In genomic region chr6:36120539-36120938, GRCh38 we compare ENCODE assay signal across 8 cellular contexts. TPM values are rescaled to one million over a fixed set of nuclear protein-coding genes. Genes with fewer than 3 reads are reported as not detected.
DNase-seq lines count a peak whose midpoint lies in the region; ATAC-seq, FAIRE-seq and TF ChIP-seq lines count a peak whose summit lies in the region.

No MANE protein-coding gene starts in this region.

- DNase-seq in HFFc6 = no peak
- peak; percentile 64 for DNase-seq in T-helper 22 cell (ENCODE audit: low read depth)
- DNase-seq in astrocyte (ENCODE audit: low read depth) = no peak
- DNase-seq in stimulated activated CD4-positive, alpha-beta T cell treated with anti-CD3 and anti-CD28 coated beads, Interleukin-2, amount 100 ng/mL, for 4 hours (ENCODE audit: low read depth) = peak; percentile 70
- no peak for DNase-seq in NCI-H1930 (lab: John Stamatoyannopoulos, UW)
- DNase-seq in NCI-H524 treated with DMSO at 0.1 percent for 48 hours (lab: John Stamatoyannopoulos, UW) = no peak
- no peak for DNase-seq in NCI-H1436 treated with DMSO at 0.1 percent for 48 hours (lab: John Stamatoyannopoulos, UW)

- no peaks in the 10 kb centered on the region for H3K9me3 Mint-ChIP-seq in HFFc6
- H3K9me3 Mint-ChIP-seq in astrocyte (ENCODE audit: unreplicated experiment) = no peaks in the 10 kb centered on the region

- H3K4me3 ChIP-seq in astrocyte (ENCODE audit: insufficient read depth, low read depth, low read length) = no peak overlapping the region

- H3K4me1 Mint-ChIP-seq in HFFc6 (ENCODE audit: low read depth) (peaks cover 34% of the 10 kb centered on the region), astrocyte (ENCODE audit: low read depth, unreplicated experiment) (peaks cover 9% of the 10 kb centered on the region)

- FAIRE-seq in astrocyte (lab: Jason Lieb, UNC) = no peak

- no peaks in the 10 kb centered on the region for H3K36me3 ChIP-seq in astrocyte (ENCODE audit: insufficient read depth, low read length)

- no peaks in the 10 kb centered on the region for H4K20me1 ChIP-seq in astrocyte (ENCODE audit: insufficient read depth, low read length)

- TF ChIP-seq CTCF in HFFc6 (IDR thresholded peaks at IDR 0.05) = no peak
- no peak for TF ChIP-seq CTCF in astrocyte (IDR thresholded peaks at IDR 0.05; ENCODE audit: insufficient read depth, low read depth, low read length)

- no peaks in the 10 kb centered on the region for H3K9me3 ChIP-seq in astrocyte (ENCODE audit: insufficient read depth, low read depth, low read length)

- 0 out of 2 replicates have a peak, but pooled peaks cover 4% of the 10 kb centered on the region for H3K36me3 Mint-ChIP-seq in HFFc6 (ENCODE audit: low read depth)
- peaks cover 3% of the 10 kb centered on the region for H3K36me3 Mint-ChIP-seq in astrocyte (ENCODE audit: low read depth, unreplicated experiment)

- H3K27me3 Mint-ChIP-seq in HFFc6 (ENCODE audit: insufficient read depth) = peaks cover 2% of the 10 kb centered on the region
- H3K27me3 Mint-ChIP-seq in astrocyte (ENCODE audit: low read depth, unreplicated experiment) = no peaks in the 10 kb centered on the region

- no peak overlapping the region for H3K4me2 ChIP-seq in astrocyte (ENCODE audit: low read length)

- H3K9ac ChIP-seq in astrocyte (ENCODE audit: low read length) = no peak overlapping the region

- no peak overlapping the region for H3K4me3 Mint-ChIP-seq in HFFc6
- no peak overlapping the region for H3K4me3 Mint-ChIP-seq in astrocyte (ENCODE audit: unreplicated experiment)

- peak overlapping the region; percentile 59 for H3K27ac Mint-ChIP-seq in HFFc6
- peak overlapping the region; percentile 19 for H3K27ac Mint-ChIP-seq in astrocyte (ENCODE audit: unreplicated experiment)

- ATAC-seq in GM21529 (IDR thresholded peaks at IDR 0.05; ENCODE audit: unreplicated experiment) = no peak

- no peaks in the 10 kb centered on the region for H3K27me3 ChIP-seq in astrocyte (ENCODE audit: insufficient read depth, low read length)

- no peak overlapping the region for H3K27ac ChIP-seq in astrocyte (ENCODE audit: low read depth, low read length)

- H3K4me1 ChIP-seq in astrocyte (ENCODE audit: insufficient read depth, low read length) = peaks cover 3% of the 10 kb centered on the region

- no peak overlapping the region for H2AFZ ChIP-seq in astrocyte (ENCODE audit: low read depth, low read length)

- H3K79me2 ChIP-seq in astrocyte (ENCODE audit: insufficient read depth, low read length) = no peaks in the 10 kb centered on the region

RNA-seq across cellular contexts. Expression of gene MAPK13, which starts 9.8 kb away (rescaled TPM):
- 10 to 100 TPM in 2 of 6 experiments, 1 to 10 TPM in 4; 5.7 to 12.4 (median 6.5) TPM for total RNA-seq in HFFc6 (2021; fragmentation: NEBNext Ultra II Directional; extraction: Animal tissue kit (Norgen Biotek cat#: 25700))
- total RNA-seq in astrocyte = 4.5 and 5.8 TPM in 2 replicates

Comparison
In these comparisons a context has a peak if more than half of its experiments do, and no peak if none do; other contexts are left out.
1. DNase-seq: peak in T-helper 22 cell (single experiment) and stimulated activated CD4-positive, alpha-beta T cell treated with anti-CD3 and anti-CD28 coated beads, Interleukin-2, amount 100 ng/mL, for 4 hours (single experiment); none in HFFc6 (single experiment), astrocyte (single experiment), NCI-H1930 (0 of 2), NCI-H524 treated with DMSO at 0.1 percent for 48 hours (single experiment) and NCI-H1436 treated with DMSO at 0.1 percent for 48 hours (single experiment).